Comparison of ENCODE assay signal across 18 cellular contexts in genomic region chr15:64783796-64784195, GRCh38. TPM values are rescaled to one million over a fixed set of nuclear protein-coding genes. Genes with fewer than 3 reads are reported as not detected.
A peak's percentile ranks its signal among the peaks of the same experiment; 100 is the strongest.
DNase-seq lines count a peak whose midpoint lies in the region; ATAC-seq, FAIRE-seq and TF ChIP-seq lines count a peak whose summit lies in the region.
"Had no signal": no experiment of that assay in that cellular context is flagged by ENCODE, and none has a peak within 500 bp of the region (broad histone marks: within the 10 kb centered on the region; RNA-seq: fewer than 3 reads in every experiment).

No MANE protein-coding gene starts in this region.

- no peak overlapping the region for H3K4me3 Mint-ChIP-seq in neural progenitor cell
- H3K4me3 Mint-ChIP-seq: CD8-positive, alpha-beta memory T cell had no signal

- H4K20me1 ChIP-seq in K562 (replicated peaks; ENCODE audit: control insufficient read depth, insufficient read depth, low read length) (no peaks in the 10 kb centered on the region), HepG2 (ENCODE audit: insufficient read depth, low read length) (no peaks in the 10 kb centered on the region), neural progenitor cell (ENCODE audit: low read depth) (no peaks in the 10 kb centered on the region)
- H4K20me1 ChIP-seq: BLaER1 had no signal

- POLR2A ChIA-PET in K562 (lab: Yijun Ruan, JAX) = no interaction called here
- POLR2A ChIA-PET in HepG2 (lab: Yijun Ruan, JAX) = no interaction called here

- H3K4me1 Mint-ChIP-seq in neural progenitor cell = peaks cover 30% of the 10 kb centered on the region

- peaks cover 29% of the 10 kb centered on the region for H3F3A ChIP-seq in neural progenitor cell (ENCODE audit: low read depth)

- H3K4me2 ChIP-seq in K562 (ENCODE audit: insufficient read depth, low read length) (no peak overlapping the region), HepG2 (ENCODE audit: low read depth, low read length) (no peak overlapping the region), neural progenitor cell (no peak overlapping the region)
- H3K4me2 ChIP-seq: BLaER1 had no signal

- H2AFZ ChIP-seq in K562 (ENCODE audit: low read depth, low read length) (no peak overlapping the region), HepG2 (ENCODE audit: low read length) (no peak overlapping the region), neural progenitor cell (replicated peaks) (no peak overlapping the region)

- no TSS peak for BruUV-seq in K562 (replicated peaks; lab: Mats Ljungman, UMichigan)
- no TSS peak for BruUV-seq in HepG2 (replicated peaks; lab: Mats Ljungman, UMichigan)

- H3K9me1 ChIP-seq in K562 (ENCODE audit: control insufficient read depth, insufficient read depth, low read length) = no peaks in the 10 kb centered on the region

- TF ChIP-seq EP300 in K562 (IDR thresholded peaks at IDR 0.05; ENCODE audit: low read length) (no peak), HepG2 (IDR thresholded peaks at IDR 0.05; ENCODE audit: low read depth in 2 of 2, low read length in 2 of 2) (no peak), HepG2 (CRISPR knock-in tag; IDR thresholded peaks at IDR 0.05; ENCODE audit: borderline replicate concordance) (no peak)

- TF ChIP-seq POLR2A in K562 (conservative IDR thresholded peaks at IDR 0.05) (no peak), HepG2 (IDR thresholded peaks at IDR 0.05; ENCODE audit: insufficient read depth in 1 of 2, low read depth in 2 of 2, low read length in 2 of 2) (no peak)

- no peaks in the 10 kb centered on the region for H3K36me3 ChIP-seq in left ventricle myocardium inferior
- H3K36me3 ChIP-seq in K562 (ENCODE audit: control insufficient read depth, insufficient read depth, low read length) = no peaks in the 10 kb centered on the region
- H3K36me3 ChIP-seq in HepG2 (replicated peaks in 1 of 2; ENCODE audit: control insufficient read depth in 1 of 2, insufficient read depth in 2 of 2, low read length in 2 of 2) = no peaks in the 10 kb centered on the region
- H3K36me3 ChIP-seq in neural progenitor cell = no peaks in the 10 kb centered on the region
- H3K36me3 ChIP-seq: BLaER1 had no signal

- FAIRE-seq in K562 (lab: Jason Lieb, UNC) (no peak), HepG2 (lab: Jason Lieb, UNC) (no peak)
- FAIRE-seq: GM12892 had no signal

- H3K9me3 ChIP-seq in left ventricle myocardium inferior (replicated peaks) (no peaks in the 10 kb centered on the region), K562 (replicated peaks; ENCODE audit: control insufficient read depth, insufficient read depth, low read depth, low read length) (no peaks in the 10 kb centered on the region), HepG2 (ENCODE audit: low read length) (no peaks in the 10 kb centered on the region), neural progenitor cell (ENCODE audit: low read depth) (no peaks in the 10 kb centered on the region)
- H3K9me3 ChIP-seq: BLaER1, Caco-2 had no signal

- H3K27ac ChIP-seq in left ventricle myocardium inferior (replicated peaks) (no peak overlapping the region), K562 (ENCODE audit: extremely low read depth, low read depth, low read length) (no peak overlapping the region), HepG2 (ENCODE audit: extremely low read length, insufficient read depth, low read length) (no peak overlapping the region), neural progenitor cell (no peak overlapping the region)
- H3K27ac ChIP-seq: BLaER1, HL-60 had no signal

- TF ChIP-seq CTCF in left ventricle myocardium inferior (IDR thresholded peaks at IDR 0.05; ENCODE audit: borderline replicate concordance) (no peak), K562 (IDR thresholded peaks at IDR 0.05 in 2 of 3, conservative IDR thresholded peaks at IDR 0.05 in 1 of 3; ENCODE audit: insufficient read depth in 2 of 3, low read depth in 1 of 3, low read length in 3 of 3) (no peak), HepG2 (CRISPR knock-in tag; IDR thresholded peaks at IDR 0.05) (no peak), neural progenitor cell (IDR thresholded peaks at IDR 0.05) (no peak)

- TF ChIP-seq RAD21 in K562 (CRISPR knock-in tag; conservative IDR thresholded peaks at IDR 0.05 in 1 of 2, IDR thresholded peaks at IDR 0.05 in 1 of 2) (no peak), HepG2 (CRISPR knock-in tag; IDR thresholded peaks at IDR 0.05) (no peak)

- H3K27me3 ChIP-seq in left ventricle myocardium inferior (ENCODE audit: low read depth) (no peaks in the 10 kb centered on the region), K562 (ENCODE audit: control insufficient read depth in 2 of 2, insufficient read depth in 2 of 2, low read length in 2 of 2) (peaks cover 15 to 22% of the 10 kb centered on the region in 2 experiments; a peak in 4 of 5 replicates), HepG2 (ENCODE audit: control insufficient read depth in 1 of 2, insufficient read depth in 2 of 2, low read length in 2 of 2) (peaks cover 0 to 4% of the 10 kb centered on the region in 2 experiments; a peak in 2 of 5 replicates), neural progenitor cell (peaks cover under 1% of the 10 kb centered on the region)
- H3K27me3 ChIP-seq: BLaER1 had no signal

- intact Hi-C loops in Right ventricle myocardium superior (cut with DNase I) = no loop called here
- intact Hi-C loops in left ventricle myocardium inferior (cut with micrococcal nuclease) = no loop called here
- intact Hi-C loops in K562 (cut with micrococcal nuclease) = no loop called here
- intact Hi-C loops in HepG2 (cut with micrococcal nuclease; ENCODE audit: unreplicated experiment) = no loop called here

- DNase-seq in Right ventricle myocardium superior = no peak
- no peak for DNase-seq in left ventricle myocardium inferior
- DNase-seq in K562 (ENCODE audit: extremely low read depth in 1 of 4, low spot score in 3 of 4) = no peak
- DNase-seq in HepG2 (ENCODE audit: low spot score) = no peak
- no peak for DNase-seq in neural progenitor cell (ENCODE audit: low spot score)
- DNase-seq in NOMO-1 treated with DMSO at 0.1 percent for 48 hours (lab: John Stamatoyannopoulos, UW; ENCODE audit: unreplicated experiment) = no peak
- DNase-seq in UCSD-AML1 (lab: John Stamatoyannopoulos, UW; ENCODE audit: unreplicated experiment) = no peak
- DNase-seq: 8988T; AML-193; Caco-2; CD8-positive, alpha-beta memory T cell; DND-41; GDM1; GOT3 had no signal

- peak overlapping the region; percentile 66 for H3K27ac Mint-ChIP-seq in neural progenitor cell
- H3K27ac Mint-ChIP-seq: CD8-positive, alpha-beta memory T cell had no signal

- no peaks in the 10 kb centered on the region for H3K4me1 ChIP-seq in left ventricle myocardium inferior
- no peaks in the 10 kb centered on the region; a peak in 1 of 5 replicates for H3K4me1 ChIP-seq in K562 (replicated peaks in 1 of 2; ENCODE audit: control insufficient read depth in 2 of 2, insufficient read depth in 2 of 2, low read length in 2 of 2)
- peaks cover 24% of the 10 kb centered on the region for H3K4me1 ChIP-seq in HepG2 (ENCODE audit: insufficient read depth, low read length)
- H3K4me1 ChIP-seq in neural progenitor cell = peaks cover 10% of the 10 kb centered on the region
- H3K4me1 ChIP-seq: Caco-2 had no signal

- CTCF ChIA-PET in K562 (lab: Yijun Ruan, JAX; ENCODE audit: low intra/inter-chr PET ratio) (no interaction called here), HepG2 (lab: Yijun Ruan, JAX; ENCODE audit: low intra/inter-chr PET ratio, low total read pairs) (no interaction called here)

- H3K9ac ChIP-seq in K562 (ENCODE audit: insufficient read depth in 1 of 2, low read depth in 2 of 2, low read length in 2 of 2) = no peak overlapping the region
- no peak overlapping the region for H3K9ac ChIP-seq in HepG2 (ENCODE audit: insufficient read depth, low read depth, low read length)
- no peak overlapping the region for H3K9ac ChIP-seq in neural progenitor cell
- H3K9ac ChIP-seq: BLaER1 had no signal

- peaks cover 5% of the 10 kb centered on the region for H3K27me3 Mint-ChIP-seq in neural progenitor cell (ENCODE audit: insufficient read depth, low read depth)

- H3K4me3 ChIP-seq in left ventricle myocardium inferior (no peak overlapping the region), K562 (no peak overlapping the region), HepG2 (replicated peaks in 1 of 3; ENCODE audit: insufficient read depth in 1 of 3, low read depth in 2 of 3, low read length in 3 of 3) (no peak overlapping the region), neural progenitor cell (no peak overlapping the region)
- H3K4me3 ChIP-seq: BLaER1 had no signal

- no peaks in the 10 kb centered on the region for H3K9me3 Mint-ChIP-seq in neural progenitor cell
- H3K9me3 Mint-ChIP-seq: CD8-positive, alpha-beta memory T cell had no signal

- H3K79me2 ChIP-seq in K562 (ENCODE audit: control insufficient read depth, insufficient read depth, low read length) (no peaks in the 10 kb centered on the region), HepG2 (ENCODE audit: insufficient read depth, low read length) (no peaks in the 10 kb centered on the region), neural progenitor cell (ENCODE audit: low read depth) (no peaks in the 10 kb centered on the region)

- no peaks in the 10 kb centered on the region for H3K36me3 Mint-ChIP-seq in neural progenitor cell
- H3K36me3 Mint-ChIP-seq: CD8-positive, alpha-beta memory T cell had no signal

- ATAC-seq in Right ventricle myocardium superior (ENCODE audit: poor library complexity) (peak; percentile 28), K562 (no peak), HepG2 (peak; percentile 49)
- ATAC-seq: HCT116 had no signal

- in situ Hi-C loops in K562 (cut with MboI) (no loop called here), HepG2 (cut with HindIII; ENCODE audit: extremely low pct_ligation_motif_present, low pct_unique_long_range_greater_than_20kb) (no loop called here)

- 21% methylated on average over 4 of the region's 4 CpGs for WGBS in K562 (ENCODE audit: insufficient coverage, low coverage, missing lambda C conversion rate)
- 63% methylated on average over 3 of the region's 4 CpGs for WGBS in HepG2 (ENCODE audit: low lambda C conversion rate)

RNA-seq across cellular contexts. Expression of gene RBPMS2, which starts 8.4 kb away (rescaled TPM):
- 215 TPM for total RNA-seq in Right ventricle myocardium superior
- total RNA-seq in left ventricle myocardium inferior = 276 TPM
- total RNA-seq in K562 (2011; cell fraction: chromatin; rRNA removed; ENCODE audit: low replicate concordance) = 0.93 and 1.2 TPM in 2 replicates
- 0.53 and 1.2 TPM in 2 replicates for total RNA-seq in K562 (2011; cell fraction: nucleolus; rRNA removed)
- total RNA-seq in K562 (2011; cell fraction: nucleoplasm; rRNA removed) = 0.66 and 2.4 TPM in 2 replicates
- 0.23 and 0.29 TPM in 2 replicates for total RNA-seq in K562 (2014; rRNA removed)
- 0.11 and 0.16 TPM in 2 replicates for total RNA-seq in K562 (2014; rRNA removed; fragmentation: Illumina TruSeq; extraction: Trizol)
- 0.08 TPM in 1 of 2 replicates, not detected in the other for total RNA-seq in K562 (2015; rRNA removed; fragmentation: Illumina TruSeq; extraction: Trizol)
- total RNA-seq in K562 (2021) = 2.6 and 2.7 TPM in 2 replicates
- polyA plus RNA-seq in K562 (2011; rRNA removed) = 0.36 and 1.4 TPM in 2 replicates
- 0.83 and 1.5 TPM in 2 replicates for polyA plus RNA-seq in K562 (2011; cell fraction: cytosol; rRNA removed)
- polyA plus RNA-seq in K562 (2011; cell fraction: nucleus; rRNA removed) = 1.00 and 1.8 TPM in 2 replicates
- 1.4 and 3.2 TPM in 2 replicates for polyA plus RNA-seq in K562 (2012)
- 2.4 and 3.0 TPM in 2 replicates for polyA plus RNA-seq in K562 (2014; fragmentation: Illumina TruSeq; extraction: Trizol)
- under 1 TPM; 0.28 to 0.38 TPM for polyA plus RNA-seq in K562 (2014; fragmentation: Nextera tagmentation; extraction: Ambion mirVana)
- 0.61 and 1.8 TPM in 2 replicates for polyA plus RNA-seq in K562 (2014; rRNA removed)
- polyA minus RNA-seq in K562 (2011; rRNA and poly(A)+ RNA removed) = 0.42 and 0.77 TPM in 2 replicates
- polyA minus RNA-seq in K562 (2011; cell fraction: cytosol; rRNA and poly(A)+ RNA removed) = 1.3 and 1.4 TPM in 2 replicates
- 0.27 and 0.44 TPM in 2 replicates for polyA minus RNA-seq in K562 (2011; cell fraction: nucleus; rRNA and poly(A)+ RNA removed)
- not detected in 2 replicates for total RNA-seq in HepG2 (2016; rRNA removed; fragmentation: Illumina TruSeq; extraction: Trizol)
- not detected in 2 replicates for total RNA-seq in HepG2 (2016; cell fraction: cytosol; rRNA removed; fragmentation: Illumina TruSeq; extraction: Trizol; ENCODE audit: low read depth)
- not detected in 2 replicates for total RNA-seq in HepG2 (2016; cell fraction: insoluble cytoplasmic fraction; rRNA removed; fragmentation: Illumina TruSeq; extraction: Trizol)
- 0.12 TPM in 1 of 2 replicates, not detected in the other for total RNA-seq in HepG2 (2016; cell fraction: membrane; rRNA removed; fragmentation: Illumina TruSeq; extraction: Trizol)
- not detected in 2 replicates for total RNA-seq in HepG2 (2016; cell fraction: nucleus; rRNA removed; fragmentation: Illumina TruSeq; extraction: Trizol)
- polyA plus RNA-seq in HepG2 (2011; rRNA removed) = 0.08 and 0.16 TPM in 2 replicates
- polyA plus RNA-seq in HepG2 (2011; cell fraction: cytosol; rRNA removed) = 0.08 and 0.10 TPM in 2 replicates
- 0.14 and 0.26 TPM in 2 replicates for polyA plus RNA-seq in HepG2 (2011; cell fraction: nucleus; rRNA removed)
- polyA plus RNA-seq in HepG2 (2012) = 0.08 and 0.44 TPM in 2 replicates
- 0.72 and 1.0 TPM in 2 replicates for polyA plus RNA-seq in HepG2 (2016; cell fraction: cytosol; fragmentation: Illumina TruSeq; extraction: Trizol; ENCODE audit: low read depth)
- polyA plus RNA-seq in HepG2 (2016; cell fraction: insoluble cytoplasmic fraction; fragmentation: Illumina TruSeq; extraction: Trizol; ENCODE audit: low read depth) = 0.46 and 0.60 TPM in 2 replicates
- polyA plus RNA-seq in HepG2 (2016; cell fraction: membrane; fragmentation: Illumina TruSeq; extraction: Trizol; ENCODE audit: low read depth) = 1.2 and 1.5 TPM in 2 replicates
- 0.52 and 0.70 TPM in 2 replicates for polyA plus RNA-seq in HepG2 (2016; cell fraction: nucleus; fragmentation: Illumina TruSeq; extraction: Trizol; ENCODE audit: insufficient read depth, low read depth)
- polyA minus RNA-seq in HepG2 (2011; rRNA and poly(A)+ RNA removed; ENCODE audit: low replicate concordance) = 0.10 and 0.94 TPM in 2 replicates
- polyA minus RNA-seq in HepG2 (2011; cell fraction: cytosol; rRNA and poly(A)+ RNA removed) = not detected in 2 replicates
- polyA minus RNA-seq in HepG2 (2011; cell fraction: nucleus; rRNA and poly(A)+ RNA removed) = not detected in 2 replicates
- 0.15 and 1.8 TPM in 2 replicates for total RNA-seq in neural progenitor cell (ENCODE audit: low replicate concordance)
- total RNA-seq: CD8-positive, alpha-beta memory T cell had no signal
- polyA plus RNA-seq: CD8-positive, alpha-beta memory T cell had no signal

RNA-seq across cellular contexts. Expression of gene PIF1, which starts 41.7 kb away (rescaled TPM):
- total RNA-seq in Right ventricle myocardium superior = 0.35 TPM
- 0.41 TPM for total RNA-seq in left ventricle myocardium inferior
- total RNA-seq in K562 (2011; cell fraction: chromatin; rRNA removed; ENCODE audit: low replicate concordance) = 111 and 178 TPM in 2 replicates
- 129 and 141 TPM in 2 replicates for total RNA-seq in K562 (2011; cell fraction: nucleolus; rRNA removed)
- 141 and 143 TPM in 2 replicates for total RNA-seq in K562 (2011; cell fraction: nucleoplasm; rRNA removed)
- 16.6 and 19.6 TPM in 2 replicates for total RNA-seq in K562 (2014; rRNA removed)
- 6.1 and 7.9 TPM in 2 replicates for total RNA-seq in K562 (2014; rRNA removed; fragmentation: Illumina TruSeq; extraction: Trizol)
- total RNA-seq in K562 (2015; rRNA removed; fragmentation: Illumina TruSeq; extraction: Trizol) = 9.1 and 11.5 TPM in 2 replicates
- 16.8 and 21.7 TPM in 2 replicates for total RNA-seq in K562 (2021)
- 25.5 and 33.4 TPM in 2 replicates for polyA plus RNA-seq in K562 (2011; rRNA removed)
- polyA plus RNA-seq in K562 (2011; cell fraction: cytosol; rRNA removed) = 20.7 and 25.2 TPM in 2 replicates
- 89.5 and 138 TPM in 2 replicates for polyA plus RNA-seq in K562 (2011; cell fraction: nucleus; rRNA removed)
- polyA plus RNA-seq in K562 (2012) = 13.5 and 20.7 TPM in 2 replicates
- 10.5 and 14.8 TPM in 2 replicates for polyA plus RNA-seq in K562 (2014; fragmentation: Illumina TruSeq; extraction: Trizol)
- 1 to 10 TPM; 1.1 to 1.5 TPM for polyA plus RNA-seq in K562 (2014; fragmentation: Nextera tagmentation; extraction: Ambion mirVana)
- polyA plus RNA-seq in K562 (2014; rRNA removed) = 34.0 and 37.9 TPM in 2 replicates
- 4.6 and 7.2 TPM in 2 replicates for polyA minus RNA-seq in K562 (2011; rRNA and poly(A)+ RNA removed)
- 6.5 and 6.6 TPM in 2 replicates for polyA minus RNA-seq in K562 (2011; cell fraction: cytosol; rRNA and poly(A)+ RNA removed)
- 20.7 TPM in 2 replicates for polyA minus RNA-seq in K562 (2011; cell fraction: nucleus; rRNA and poly(A)+ RNA removed)
- total RNA-seq in HepG2 (2016; rRNA removed; fragmentation: Illumina TruSeq; extraction: Trizol) = 8.3 and 19.7 TPM in 2 replicates
- total RNA-seq in HepG2 (2016; cell fraction: cytosol; rRNA removed; fragmentation: Illumina TruSeq; extraction: Trizol; ENCODE audit: low read depth) = 10.1 and 10.8 TPM in 2 replicates
- 7.8 and 21.1 TPM in 2 replicates for total RNA-seq in HepG2 (2016; cell fraction: insoluble cytoplasmic fraction; rRNA removed; fragmentation: Illumina TruSeq; extraction: Trizol)
- 8.0 and 9.6 TPM in 2 replicates for total RNA-seq in HepG2 (2016; cell fraction: membrane; rRNA removed; fragmentation: Illumina TruSeq; extraction: Trizol)
- total RNA-seq in HepG2 (2016; cell fraction: nucleus; rRNA removed; fragmentation: Illumina TruSeq; extraction: Trizol) = 22.6 and 34.5 TPM in 2 replicates
- polyA plus RNA-seq in HepG2 (2011; rRNA removed) = 14.0 and 18.5 TPM in 2 replicates
- polyA plus RNA-seq in HepG2 (2011; cell fraction: cytosol; rRNA removed) = 5.4 and 11.1 TPM in 2 replicates
- 50.6 and 90.5 TPM in 2 replicates for polyA plus RNA-seq in HepG2 (2011; cell fraction: nucleus; rRNA removed)
- polyA plus RNA-seq in HepG2 (2012) = 3.2 and 9.0 TPM in 2 replicates
- 1.2 and 1.3 TPM in 2 replicates for polyA plus RNA-seq in HepG2 (2016; cell fraction: cytosol; fragmentation: Illumina TruSeq; extraction: Trizol; ENCODE audit: low read depth)
- 7.2 and 8.0 TPM in 2 replicates for polyA plus RNA-seq in HepG2 (2016; cell fraction: insoluble cytoplasmic fraction; fragmentation: Illumina TruSeq; extraction: Trizol; ENCODE audit: low read depth)
- 3.6 and 4.0 TPM in 2 replicates for polyA plus RNA-seq in HepG2 (2016; cell fraction: membrane; fragmentation: Illumina TruSeq; extraction: Trizol; ENCODE audit: low read depth)
- polyA plus RNA-seq in HepG2 (2016; cell fraction: nucleus; fragmentation: Illumina TruSeq; extraction: Trizol; ENCODE audit: insufficient read depth, low read depth) = 105 and 116 TPM in 2 replicates
- polyA minus RNA-seq in HepG2 (2011; rRNA and poly(A)+ RNA removed; ENCODE audit: low replicate concordance) = 12.7 and 35.9 TPM in 2 replicates
- 1.6 and 4.1 TPM in 2 replicates for polyA minus RNA-seq in HepG2 (2011; cell fraction: cytosol; rRNA and poly(A)+ RNA removed)
- 11.4 and 16.5 TPM in 2 replicates for polyA minus RNA-seq in HepG2 (2011; cell fraction: nucleus; rRNA and poly(A)+ RNA removed)
- total RNA-seq in neural progenitor cell (ENCODE audit: low replicate concordance) = 50.8 and 111 TPM in 2 replicates

RNA-seq across cellular contexts. Expression of gene PLEKHO2, which starts 57.9 kb away (rescaled TPM):
- 9.1 TPM for total RNA-seq in Right ventricle myocardium superior
- 8.0 TPM for total RNA-seq in left ventricle myocardium inferior
- 5.7 and 15.8 TPM in 2 replicates for total RNA-seq in K562 (2011; cell fraction: chromatin; rRNA removed; ENCODE audit: low replicate concordance)
- total RNA-seq in K562 (2011; cell fraction: nucleolus; rRNA removed) = 8.3 and 10.5 TPM in 2 replicates
- 7.6 and 8.9 TPM in 2 replicates for total RNA-seq in K562 (2011; cell fraction: nucleoplasm; rRNA removed)
- 4.9 and 7.0 TPM in 2 replicates for total RNA-seq in K562 (2014; rRNA removed)
- 3.6 and 3.8 TPM in 2 replicates for total RNA-seq in K562 (2014; rRNA removed; fragmentation: Illumina TruSeq; extraction: Trizol)
- total RNA-seq in K562 (2015; rRNA removed; fragmentation: Illumina TruSeq; extraction: Trizol) = 5.2 and 5.7 TPM in 2 replicates
- 6.7 and 8.8 TPM in 2 replicates for total RNA-seq in K562 (2021)
- 5.6 and 6.1 TPM in 2 replicates for polyA plus RNA-seq in K562 (2011; rRNA removed)
- polyA plus RNA-seq in K562 (2011; cell fraction: cytosol; rRNA removed) = 7.1 and 11.5 TPM in 2 replicates
- 6.8 and 9.9 TPM in 2 replicates for polyA plus RNA-seq in K562 (2011; cell fraction: nucleus; rRNA removed)
- 6.2 and 7.5 TPM in 2 replicates for polyA plus RNA-seq in K562 (2012)
- 6.3 and 7.6 TPM in 2 replicates for polyA plus RNA-seq in K562 (2014; fragmentation: Illumina TruSeq; extraction: Trizol)
- polyA plus RNA-seq in K562 (2014; fragmentation: Nextera tagmentation; extraction: Ambion mirVana) = under 1 TPM; 0.24 to 0.53 TPM
- 4.8 and 5.5 TPM in 2 replicates for polyA plus RNA-seq in K562 (2014; rRNA removed)
- polyA minus RNA-seq in K562 (2011; rRNA and poly(A)+ RNA removed) = 4.5 and 5.5 TPM in 2 replicates
- 5.6 and 5.7 TPM in 2 replicates for polyA minus RNA-seq in K562 (2011; cell fraction: cytosol; rRNA and poly(A)+ RNA removed)
- 3.0 and 4.1 TPM in 2 replicates for polyA minus RNA-seq in K562 (2011; cell fraction: nucleus; rRNA and poly(A)+ RNA removed)
- total RNA-seq in HepG2 (2016; rRNA removed; fragmentation: Illumina TruSeq; extraction: Trizol) = 3.1 and 3.8 TPM in 2 replicates
- 0.61 and 0.71 TPM in 2 replicates for total RNA-seq in HepG2 (2016; cell fraction: cytosol; rRNA removed; fragmentation: Illumina TruSeq; extraction: Trizol; ENCODE audit: low read depth)
- total RNA-seq in HepG2 (2016; cell fraction: insoluble cytoplasmic fraction; rRNA removed; fragmentation: Illumina TruSeq; extraction: Trizol) = 3.1 and 4.3 TPM in 2 replicates
- 1.4 and 1.8 TPM in 2 replicates for total RNA-seq in HepG2 (2016; cell fraction: membrane; rRNA removed; fragmentation: Illumina TruSeq; extraction: Trizol)
- 3.2 and 3.6 TPM in 2 replicates for total RNA-seq in HepG2 (2016; cell fraction: nucleus; rRNA removed; fragmentation: Illumina TruSeq; extraction: Trizol)
- 4.8 and 5.1 TPM in 2 replicates for polyA plus RNA-seq in HepG2 (2011; rRNA removed)
- polyA plus RNA-seq in HepG2 (2011; cell fraction: cytosol; rRNA removed) = 3.1 and 3.9 TPM in 2 replicates
- polyA plus RNA-seq in HepG2 (2011; cell fraction: nucleus; rRNA removed) = 15.5 and 19.5 TPM in 2 replicates
- 3.9 and 4.4 TPM in 2 replicates for polyA plus RNA-seq in HepG2 (2012)
- 0.38 and 0.41 TPM in 2 replicates for polyA plus RNA-seq in HepG2 (2016; cell fraction: cytosol; fragmentation: Illumina TruSeq; extraction: Trizol; ENCODE audit: low read depth)
- 2.2 and 3.1 TPM in 2 replicates for polyA plus RNA-seq in HepG2 (2016; cell fraction: insoluble cytoplasmic fraction; fragmentation: Illumina TruSeq; extraction: Trizol; ENCODE audit: low read depth)
- 0.70 and 0.73 TPM in 2 replicates for polyA plus RNA-seq in HepG2 (2016; cell fraction: membrane; fragmentation: Illumina TruSeq; extraction: Trizol; ENCODE audit: low read depth)
- 17.8 and 18.9 TPM in 2 replicates for polyA plus RNA-seq in HepG2 (2016; cell fraction: nucleus; fragmentation: Illumina TruSeq; extraction: Trizol; ENCODE audit: insufficient read depth, low read depth)
- 3.4 and 9.7 TPM in 2 replicates for polyA minus RNA-seq in HepG2 (2011; rRNA and poly(A)+ RNA removed; ENCODE audit: low replicate concordance)
- 3.4 and 3.5 TPM in 2 replicates for polyA minus RNA-seq in HepG2 (2011; cell fraction: cytosol; rRNA and poly(A)+ RNA removed)
- polyA minus RNA-seq in HepG2 (2011; cell fraction: nucleus; rRNA and poly(A)+ RNA removed) = 4.4 and 6.8 TPM in 2 replicates
- total RNA-seq in neural progenitor cell (ENCODE audit: low replicate concordance) = 7.7 and 15.7 TPM in 2 replicates

Comparison
In these comparisons a context has a peak if more than half of its experiments do, and no peak if none do; other contexts are left out.
1. RNA of gene RBPMS2, which starts 8.4 kb away (total RNA-seq): 276 TPM in left ventricle myocardium inferior (single experiment) and 215 TPM in Right ventricle myocardium superior (single experiment); 0.08 to 2.7 TPM in K562, 0.15 to 1.8 TPM in neural progenitor cell and 0.12 TPM in HepG2; every median in the first group is over 10 times any median in the second.